8 cellular contexts compared by ENCODE assay signal in genomic region chr3:104628185-104628789, GRCh38.
DNase-seq lines count a peak whose midpoint lies in the region; ATAC-seq, FAIRE-seq and TF ChIP-seq lines count a peak whose summit lies in the region.

No MANE protein-coding gene starts in this region.

- no peaks in the 10 kb centered on the region for H3K27me3 ChIP-seq in HepG2 (ENCODE audit: control insufficient read depth in 1 of 2, insufficient read depth in 2 of 2, low read length in 2 of 2)

- no peak overlapping the region for H3K27ac ChIP-seq in HepG2 (ENCODE audit: extremely low read length, insufficient read depth, low read length)

- POLR2A ChIA-PET in HepG2 (lab: Yijun Ruan, JAX), result no interaction called here
- POLR2A ChIA-PET in activated CD4-positive, alpha-beta T cell treated with anti-CD3 and anti-CD28 coated beads for 36 hours (lab: Charles Lee), result no interaction called here

- DNase-seq in GM10266 (ENCODE audit: extremely low spot score) (peak; percentile 25), HCEC 1CT (peak; percentile 78), NCI-H1105 (lab: John Stamatoyannopoulos, UW) (peak; percentile 7), astrocyte of the hippocampus (ENCODE audit: low read depth, low spot score) (peak; percentile 68), HepG2 (ENCODE audit: low spot score) (peak; percentile 32), amygdala (lab: John Stamatoyannopoulos, UW) (no peak)
- no peak for DNase-seq in stimulated activated CD4-positive, alpha-beta T cell treated with anti-CD3 and anti-CD28 coated beads, Interleukin-15, amount 100 ng/mL, for 24 hours
- DNase-seq in activated CD4-positive, alpha-beta T cell treated with anti-CD3 and anti-CD28 coated beads for 36 hours, result no peak

- H3K36me3 ChIP-seq in HepG2 (replicated peaks in 1 of 2; ENCODE audit: control insufficient read depth in 1 of 2, insufficient read depth in 2 of 2, low read length in 2 of 2), result no peaks in the 10 kb centered on the region

- H3K4me3 ChIP-seq in HepG2 (replicated peaks in 1 of 3; ENCODE audit: insufficient read depth in 1 of 3, low read depth in 2 of 3, low read length in 3 of 3), result no peak overlapping the region

- no peak overlapping the region for H3K4me2 ChIP-seq in HepG2 (ENCODE audit: low read depth, low read length)

- no peak overlapping the region for H3K9ac ChIP-seq in HepG2 (ENCODE audit: insufficient read depth, low read depth, low read length)

- H3K27me3 Mint-ChIP-seq in activated CD4-positive, alpha-beta T cell treated with anti-CD3 and anti-CD28 coated beads for 36 hours, result peaks cover 1% of the 10 kb centered on the region

- no peaks in the 10 kb centered on the region for H3K4me1 ChIP-seq in HepG2 (ENCODE audit: insufficient read depth, low read length)

- no peak overlapping the region for H3K4me3 Mint-ChIP-seq in activated CD4-positive, alpha-beta T cell treated with anti-CD3 and anti-CD28 coated beads for 36 hours

- no peaks in the 10 kb centered on the region for H3K79me2 ChIP-seq in HepG2 (ENCODE audit: insufficient read depth, low read length)

- H3K9me3 ChIP-seq in HepG2 (ENCODE audit: low read length), result peaks cover 12% of the 10 kb centered on the region; the same call in 1 of the 2 replicates

- no peak overlapping the region for H3K27ac Mint-ChIP-seq in activated CD4-positive, alpha-beta T cell treated with anti-CD3 and anti-CD28 coated beads for 36 hours

- no peaks in the 10 kb centered on the region for H3K36me3 Mint-ChIP-seq in activated CD4-positive, alpha-beta T cell treated with anti-CD3 and anti-CD28 coated beads for 36 hours (ENCODE audit: low read depth)

- H3K4me1 Mint-ChIP-seq in activated CD4-positive, alpha-beta T cell treated with anti-CD3 and anti-CD28 coated beads for 36 hours, result no peaks in the 10 kb centered on the region

- no peak for TF ChIP-seq RAD21 in HepG2 (CRISPR knock-in tag; IDR thresholded peaks at IDR 0.05)

- TF ChIP-seq EP300 in HepG2 (IDR thresholded peaks at IDR 0.05; ENCODE audit: low read depth in 2 of 2, low read length in 2 of 2) (no peak), HepG2 (CRISPR knock-in tag; IDR thresholded peaks at IDR 0.05; ENCODE audit: borderline replicate concordance) (no peak)

- CTCF ChIA-PET in HepG2 (lab: Yijun Ruan, JAX; ENCODE audit: low intra/inter-chr PET ratio, low total read pairs), result interaction anchor here (1.3 kb wide), 1 partner anchor 891 kb away, joined by 3 read pairs; no protein-coding TSS in a partner anchor
- CTCF ChIA-PET in activated CD4-positive, alpha-beta T cell treated with anti-CD3 and anti-CD28 coated beads for 36 hours (lab: Charles Lee), result no interaction called here

- H4K20me1 ChIP-seq in HepG2 (ENCODE audit: insufficient read depth, low read length), result no peaks in the 10 kb centered on the region

- peak; percentile 47 for TF ChIP-seq CTCF in GM10266 (IDR thresholded peaks at IDR 0.05; ENCODE audit: control insufficient read depth, insufficient read depth, low read depth, missing control alignments)
- TF ChIP-seq CTCF in HepG2 (CRISPR knock-in tag; IDR thresholded peaks at IDR 0.05), result peak; percentile 53

- intact Hi-C loops in HepG2 (cut with micrococcal nuclease; ENCODE audit: unreplicated experiment), result loop anchor here (2.0 kb wide), 1 partner anchor 739 kb away; the partner anchor contains the start of gene ALCAM
- intact Hi-C loops in activated CD4-positive, alpha-beta T cell treated with anti-CD3 and anti-CD28 coated beads for 36 hours (cut with DNase I, micrococcal nuclease), result loop anchor here (2.0 to 5.0 kb wide), 2 partner anchors 739 to 743 kb away; partner anchors contain the start of gene ALCAM (in 1 of the 2)

- in situ Hi-C loops in HepG2 (cut with HindIII; ENCODE audit: extremely low pct_ligation_motif_present, low pct_unique_long_range_greater_than_20kb), result no loop called here

- no peak overlapping the region for H2AFZ ChIP-seq in HepG2 (ENCODE audit: low read length)

- H3K9me3 Mint-ChIP-seq in activated CD4-positive, alpha-beta T cell treated with anti-CD3 and anti-CD28 coated beads for 36 hours (ENCODE audit: low read depth), result peaks cover 3% of the 10 kb centered on the region

- no TSS peak for BruUV-seq in HepG2 (replicated peaks; lab: Mats Ljungman, UMichigan)

- ATAC-seq in HepG2, result peak; percentile 88
- ATAC-seq in activated CD4-positive, alpha-beta T cell treated with anti-CD3 and anti-CD28 coated beads for 36 hours, result no peak

- WGBS in HepG2 (ENCODE audit: low lambda C conversion rate), result 17% methylated on average over 6 of the region's 6 CpGs

- FAIRE-seq in HepG2 (lab: Jason Lieb, UNC), result no peak

- TF ChIP-seq POLR2A in HepG2 (IDR thresholded peaks at IDR 0.05; ENCODE audit: insufficient read depth in 1 of 2, low read depth in 2 of 2, low read length in 2 of 2), result no peak

TF ChIP-seq in HepG2, 621 proteins besides CTCF, POLR2A, EP300 and RAD21:
- TF ChIP-seq SMC3 (IDR thresholded peaks at IDR 0.05; ENCODE audit: low read length) (peak; percentile 23; the same call in 1 of the 2 replicates), STAG1 (CRISPR knock-in tag; IDR thresholded peaks at IDR 0.05) (peak; percentile 46), ZNF740 (CRISPR knock-in tag; IDR thresholded peaks at IDR 0.05) (no peak), MEIS1 (CRISPR knock-in tag; IDR thresholded peaks at IDR 0.05; ENCODE audit: borderline replicate concordance) (no peak), ATF5 (CRISPR knock-in tag; IDR thresholded peaks at IDR 0.05; ENCODE audit: low read depth) (no peak), FOXO4 (CRISPR knock-in tag; conservative IDR thresholded peaks at IDR 0.05) (no peak), ZNF792 (CRISPR knock-in tag; IDR thresholded peaks at IDR 0.05) (no peak)

Comparison
In these comparisons a context has a peak if more than half of its experiments do, and no peak if none do; other contexts are left out.
1. DNase-seq: peak in GM10266 (single experiment), HCEC 1CT (single experiment), NCI-H1105 (single experiment), astrocyte of the hippocampus (single experiment) and HepG2 (single experiment); none in stimulated activated CD4-positive, alpha-beta T cell treated with anti-CD3 and anti-CD28 coated beads, Interleukin-15, amount 100 ng/mL, for 24 hours (single experiment), activated CD4-positive, alpha-beta T cell treated with anti-CD3 and anti-CD28 coated beads for 36 hours (single experiment) and amygdala (0 of 56).